8 cellular contexts compared by ENCODE assay signal in genomic region chr3:49839193-49839809, GRCh38. TPM values are rescaled to one million over a fixed set of nuclear protein-coding genes. Genes with fewer than 3 reads are reported as not detected.
DNase-seq lines count a peak whose midpoint lies in the region; ATAC-seq, FAIRE-seq and TF ChIP-seq lines count a peak whose summit lies in the region.

No MANE protein-coding gene starts in this region.

- H3K36me3 ChIP-seq in uterus: no peaks in the 10 kb centered on the region

- peak; percentile 85 to 96 (median 92) for TF ChIP-seq CTCF in uterus (IDR thresholded peaks at IDR 0.05)

- peaks cover 8% of the 10 kb centered on the region for H3K36me3 Mint-ChIP-seq in activated naive CD8-positive, alpha-beta T cell treated with anti-CD3 and anti-CD28 coated beads, Interleukin-2, amount 50 U/mL, for 24 hours (ENCODE audit: low read depth)

- no peaks in the 10 kb centered on the region for H3K9me3 ChIP-seq in uterus

- H3K27ac ChIP-seq in uterus: peak overlapping the region; percentile 5 to 51

- no peak for TF ChIP-seq POLR2A in uterus (IDR thresholded peaks at IDR 0.05)

- no peaks in the 10 kb centered on the region for H3K4me1 Mint-ChIP-seq in activated naive CD8-positive, alpha-beta T cell treated with anti-CD3 and anti-CD28 coated beads, Interleukin-2, amount 50 U/mL, for 24 hours

- peak; percentile 85 for FAIRE-seq in G401.6 (lab: Jason Lieb, UNC)

- no peak overlapping the region for H3K4me3 ChIP-seq in uterus

- peak; percentile 80 for ATAC-seq in activated naive CD8-positive, alpha-beta T cell treated with anti-CD3 and anti-CD28 coated beads, Interleukin-2, amount 50 U/mL, for 24 hours
- no peak for ATAC-seq in HG02852 (IDR thresholded peaks at IDR 0.05; ENCODE audit: unreplicated experiment)

- no peaks in the 10 kb centered on the region for H3K27me3 ChIP-seq in uterus

- no peaks in the 10 kb centered on the region for H3K27me3 Mint-ChIP-seq in activated naive CD8-positive, alpha-beta T cell treated with anti-CD3 and anti-CD28 coated beads, Interleukin-2, amount 50 U/mL, for 24 hours

- intact Hi-C loops in cardiac septum (cut with DNase I) (loop anchor here (1.0 to 5.0 kb wide), 3 partner anchors 20 to 137 kb away; no protein-coding TSS in a partner anchor), uterus (cut with DNase I; ENCODE audit: low total_unique reads) (loop anchor here (2.0 to 10.0 kb wide), 2 partner anchors 36 to 134 kb away; partner anchors contain the start of gene INKA1)

- H3K9me3 Mint-ChIP-seq in activated naive CD8-positive, alpha-beta T cell treated with anti-CD3 and anti-CD28 coated beads, Interleukin-2, amount 50 U/mL, for 24 hours: no peaks in the 10 kb centered on the region

- DNase-seq in MV-4-11 (lab: John Stamatoyannopoulos, UW) (peak; percentile 66), T follicular helper cell (ENCODE audit: low read depth) (peak; percentile 71), cardiac septum (ENCODE audit: low spot score) (peak; percentile 88), pulmonary artery endothelial cell (ENCODE audit: low read depth, low spot score) (peak; percentile 50), uterus (peak; percentile 82 to 86)
- peak; percentile 81 for DNase-seq in activated naive CD8-positive, alpha-beta T cell treated with anti-CD3 and anti-CD28 coated beads, Interleukin-2, amount 50 U/mL, for 24 hours

- no peaks in the 10 kb centered on the region for H3K4me1 ChIP-seq in uterus

- no peak overlapping the region for H3K27ac Mint-ChIP-seq in activated naive CD8-positive, alpha-beta T cell treated with anti-CD3 and anti-CD28 coated beads, Interleukin-2, amount 50 U/mL, for 24 hours

- no peak overlapping the region for H3K4me3 Mint-ChIP-seq in activated naive CD8-positive, alpha-beta T cell treated with anti-CD3 and anti-CD28 coated beads, Interleukin-2, amount 50 U/mL, for 24 hours

RNA-seq across cellular contexts. Expression of gene TRAIP, which starts 17.1 kb away (rescaled TPM):
- total RNA-seq in cardiac septum (2.0 TPM), pulmonary artery endothelial cell (4.4 and 5.1 TPM in 2 replicates), uterus (10 to 100 TPM in 1 of 4 donors, 1 to 10 TPM in 3; 1.5 to 17.4 (median 4.0) TPM)

RNA-seq across cellular contexts. Expression of gene UBA7, which starts 25.5 kb away (rescaled TPM):
- total RNA-seq in cardiac septum (20.0 TPM), pulmonary artery endothelial cell (29.5 and 42.2 TPM in 2 replicates), uterus (100 to 1,000 TPM in 1 of 4 donors, 10 to 100 TPM in 3; 21.3 to 114 (median 63.0) TPM)

RNA-seq across cellular contexts. Expression of gene CAMKV, which starts 30.4 kb away (rescaled TPM):
- total RNA-seq in cardiac septum: not detected
- under 0.01 and 0.04 TPM in 2 replicates for total RNA-seq in pulmonary artery endothelial cell
- under 1 TPM in 1 of 4 donors, not detected in 3; 0.28 TPM for total RNA-seq in uterus

RNA-seq across cellular contexts. Expression of gene INKA1, which starts 36.2 kb away (rescaled TPM):
- total RNA-seq in cardiac septum: 1.9 TPM
- 20.4 and 21.5 TPM in 2 replicates for total RNA-seq in pulmonary artery endothelial cell
- 10 to 100 TPM in 1 of 4 donors, 1 to 10 TPM in 3; 3.1 to 16.7 (median 6.6) TPM for total RNA-seq in uterus

RNA-seq across cellular contexts. Expression of gene CDHR4, which starts 39.6 kb away (rescaled TPM):
- total RNA-seq in cardiac septum (not detected), pulmonary artery endothelial cell (not detected in 2 replicates), uterus (1 to 10 TPM in 1 of 4 donors, under 1 TPM in 1, not detected in 2; 0.41 to 1.6 TPM)
